In the genomic region with DNA sequence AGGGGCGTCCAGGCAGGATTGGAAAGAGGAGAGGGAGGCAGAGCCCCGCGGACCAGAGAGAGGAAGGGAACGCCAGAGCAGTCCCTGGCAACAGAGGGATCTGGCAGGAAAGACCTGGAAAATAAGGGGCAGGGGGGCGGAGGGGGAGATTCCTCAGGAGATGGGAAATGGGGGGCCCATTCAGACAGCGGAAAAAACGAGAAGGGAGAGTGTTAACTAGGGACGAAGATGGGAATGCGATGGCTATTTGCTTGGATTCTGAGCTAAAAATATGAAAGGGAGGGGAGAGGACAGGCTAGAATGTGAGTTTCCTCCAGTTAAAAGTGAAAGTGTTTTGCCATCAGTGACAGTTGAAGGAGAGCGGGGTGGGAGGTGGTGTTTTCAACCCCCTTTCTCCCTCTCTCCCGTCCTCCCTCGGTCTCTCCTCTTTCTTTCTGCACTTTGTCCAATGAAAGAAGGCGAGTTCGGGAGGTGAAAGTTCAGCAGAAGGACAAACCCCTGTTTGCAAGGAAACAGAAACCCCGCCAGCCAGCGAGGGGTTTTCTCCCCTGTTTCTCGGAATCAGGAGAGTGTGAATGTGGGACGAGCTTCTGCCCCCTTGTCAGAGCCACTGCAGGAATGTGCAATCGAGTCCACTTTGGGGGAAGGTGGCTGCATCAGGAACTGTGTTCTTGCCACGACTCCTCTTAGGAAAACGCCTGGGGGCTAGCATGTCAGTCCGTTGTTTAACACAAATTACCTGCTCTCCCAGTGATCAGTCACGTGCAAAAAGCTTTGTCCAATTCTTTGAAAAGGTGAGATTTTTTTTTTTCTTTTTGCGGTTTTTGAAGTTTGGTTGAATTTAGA, we compare ENCODE assay signal across 8 cellular contexts. TPM values are rescaled to one million over a fixed set of nuclear protein-coding genes. Genes with fewer than 3 reads are reported as not detected.
DNase-seq lines count a peak whose midpoint lies in the region; ATAC-seq and TF ChIP-seq lines count a peak whose summit lies in the region.

No MANE protein-coding gene starts in this region.

- H3K27ac ChIP-seq in CD4-positive, CD25-positive, alpha-beta regulatory T cell (ENCODE audit: insufficient read depth, low read length, poor library complexity, severe bottlenecking): peak overlapping the region; percentile 79

- H3K27me3 ChIP-seq in CD4-positive, CD25-positive, alpha-beta regulatory T cell (ENCODE audit: control insufficient read depth, insufficient read depth, low read length): no peaks in the 10 kb centered on the region

- peak overlapping the region; percentile 91 for H3K4me3 ChIP-seq in CD4-positive, CD25-positive, alpha-beta regulatory T cell (ENCODE audit: low read depth, low read length)

- POLR2A ChIA-PET in WTC11 (lab: Charles Lee): interaction anchor here (1.8 kb wide), 1 partner anchor 453 kb away, joined by 4 read pairs; no protein-coding TSS in a partner anchor

- peak overlapping the region; percentile 78 to 95 (median 92) for H3K4me3 Mint-ChIP-seq in CD4-positive, CD25-positive, alpha-beta regulatory T cell
- H3K4me3 Mint-ChIP-seq in WTC11 (peak overlapping the region; percentile 87), chondrocyte (ENCODE audit: unreplicated experiment) (peak overlapping the region; percentile 81)

- H3K36me3 ChIP-seq in CD4-positive, CD25-positive, alpha-beta regulatory T cell (ENCODE audit: control insufficient read depth, insufficient read depth, low read length): no peaks in the 10 kb centered on the region

- peaks cover 0 to 3% (median 0%) of the 10 kb centered on the region in 7 donors for H3K9me3 Mint-ChIP-seq in CD4-positive, CD25-positive, alpha-beta regulatory T cell
- H3K9me3 Mint-ChIP-seq in WTC11 (peaks cover 3% of the 10 kb centered on the region), chondrocyte (ENCODE audit: low read depth) (peaks cover 5% of the 10 kb centered on the region)

- CTCF ChIA-PET in WTC11 (lab: Charles Lee): interaction anchor here (0.8 to 1.8 kb wide), 3 partner anchors 68 to 187 kb away, joined by 3 to 8 read pairs (median 4); no protein-coding TSS in a partner anchor

- H3K4me1 Mint-ChIP-seq in CD4-positive, CD25-positive, alpha-beta regulatory T cell: peaks cover 21 to 47% (median 26%) of the 10 kb centered on the region in 4 donors
- H3K4me1 Mint-ChIP-seq in WTC11: peaks cover 41% of the 10 kb centered on the region
- H3K4me1 Mint-ChIP-seq in chondrocyte (ENCODE audit: low read depth): peaks cover 48% of the 10 kb centered on the region

- intact Hi-C loops in left colon (cut with DNase I, micrococcal nuclease): loop anchor here in 1 of 2 donors (5.0 to 10.0 kb wide), 4 partner anchors 280 to 867 kb away; no protein-coding TSS in a partner anchor

- H3K9me3 ChIP-seq in CD4-positive, CD25-positive, alpha-beta regulatory T cell (ENCODE audit: control insufficient read depth in 2 of 2, low read length in 2 of 2): no peaks in the 10 kb centered on the region

- peak; percentile 17 to 68 (median 40) for DNase-seq in CD4-positive, CD25-positive, alpha-beta regulatory T cell
- DNase-seq in Kasumi-1 (lab: John Stamatoyannopoulos, UW) (peak; percentile 77 to 87), WTC11 (ENCODE audit: low spot score) (peak; percentile 16), chondrocyte (ENCODE audit: low spot score) (no peak), left colon (peak; percentile 54 to 57), T-helper 9 cell (no peak), NCI-H446 treated with DMSO at 0.1 percent for 48 hours (lab: John Stamatoyannopoulos, UW) (no peak)
- peak; percentile 81 for DNase-seq in stimulated activated CD4-positive, alpha-beta T cell treated with anti-CD3 and anti-CD28 coated beads, Interleukin-15, amount 100 ng/mL, for 24 hours

- H3K27ac Mint-ChIP-seq in CD4-positive, CD25-positive, alpha-beta regulatory T cell: peak overlapping the region; percentile 91 to 99 (median 94)
- H3K27ac Mint-ChIP-seq in WTC11 (peak overlapping the region; percentile 92), chondrocyte (ENCODE audit: unreplicated experiment) (peak overlapping the region; percentile 96)

- peaks cover 17% of the 10 kb centered on the region for H3K27me3 Mint-ChIP-seq in CD4-positive, CD25-positive, alpha-beta regulatory T cell
- H3K27me3 Mint-ChIP-seq in WTC11 (ENCODE audit: low read depth): peaks cover 29% of the 10 kb centered on the region
- no peaks in the 10 kb centered on the region for H3K27me3 Mint-ChIP-seq in chondrocyte (ENCODE audit: low read depth)

- no peaks in the 10 kb centered on the region for H3K36me3 Mint-ChIP-seq in CD4-positive, CD25-positive, alpha-beta regulatory T cell
- H3K36me3 Mint-ChIP-seq in WTC11 (no peaks in the 10 kb centered on the region), chondrocyte (ENCODE audit: low read depth) (peaks cover 6% of the 10 kb centered on the region)

- TF ChIP-seq CTCF in WTC11 (IDR thresholded peaks at IDR 0.05): no peak
- no peak for TF ChIP-seq CTCF in chondrocyte (IDR thresholded peaks at IDR 0.05)

- H3K4me1 ChIP-seq in CD4-positive, CD25-positive, alpha-beta regulatory T cell (ENCODE audit: control insufficient read depth, insufficient read depth, low read length, poor library complexity, severe bottlenecking): peaks cover 51% of the 10 kb centered on the region

- no peak for ATAC-seq in CD4-positive, CD25-positive, alpha-beta regulatory T cell (ENCODE audit: low read depth in 2 of 2)
- ATAC-seq in WTC11: peak; percentile 37
- ATAC-seq in left colon: peak; percentile 17

TF ChIP-seq in WTC11, 78 proteins besides CTCF, POLR2A, EP300 and RAD21:
- TF ChIP-seq, protein P1, sequence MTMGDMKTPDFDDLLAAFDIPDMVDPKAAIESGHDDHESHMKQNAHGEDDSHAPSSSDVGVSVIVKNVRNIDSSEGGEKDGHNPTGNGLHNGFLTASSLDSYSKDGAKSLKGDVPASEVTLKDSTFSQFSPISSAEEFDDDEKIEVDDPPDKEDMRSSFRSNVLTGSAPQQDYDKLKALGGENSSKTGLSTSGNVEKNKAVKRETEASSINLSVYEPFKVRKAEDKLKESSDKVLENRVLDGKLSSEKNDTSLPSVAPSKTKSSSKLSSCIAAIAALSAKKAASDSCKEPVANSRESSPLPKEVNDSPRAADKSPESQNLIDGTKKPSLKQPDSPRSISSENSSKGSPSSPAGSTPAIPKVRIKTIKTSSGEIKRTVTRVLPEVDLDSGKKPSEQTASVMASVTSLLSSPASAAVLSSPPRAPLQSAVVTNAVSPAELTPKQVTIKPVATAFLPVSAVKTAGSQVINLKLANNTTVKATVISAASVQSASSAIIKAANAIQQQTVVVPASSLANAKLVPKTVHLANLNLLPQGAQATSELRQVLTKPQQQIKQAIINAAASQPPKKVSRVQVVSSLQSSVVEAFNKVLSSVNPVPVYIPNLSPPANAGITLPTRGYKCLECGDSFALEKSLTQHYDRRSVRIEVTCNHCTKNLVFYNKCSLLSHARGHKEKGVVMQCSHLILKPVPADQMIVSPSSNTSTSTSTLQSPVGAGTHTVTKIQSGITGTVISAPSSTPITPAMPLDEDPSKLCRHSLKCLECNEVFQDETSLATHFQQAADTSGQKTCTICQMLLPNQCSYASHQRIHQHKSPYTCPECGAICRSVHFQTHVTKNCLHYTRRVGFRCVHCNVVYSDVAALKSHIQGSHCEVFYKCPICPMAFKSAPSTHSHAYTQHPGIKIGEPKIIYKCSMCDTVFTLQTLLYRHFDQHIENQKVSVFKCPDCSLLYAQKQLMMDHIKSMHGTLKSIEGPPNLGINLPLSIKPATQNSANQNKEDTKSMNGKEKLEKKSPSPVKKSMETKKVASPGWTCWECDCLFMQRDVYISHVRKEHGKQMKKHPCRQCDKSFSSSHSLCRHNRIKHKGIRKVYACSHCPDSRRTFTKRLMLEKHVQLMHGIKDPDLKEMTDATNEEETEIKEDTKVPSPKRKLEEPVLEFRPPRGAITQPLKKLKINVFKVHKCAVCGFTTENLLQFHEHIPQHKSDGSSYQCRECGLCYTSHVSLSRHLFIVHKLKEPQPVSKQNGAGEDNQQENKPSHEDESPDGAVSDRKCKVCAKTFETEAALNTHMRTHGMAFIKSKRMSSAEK (CRISPR knock-in tag; IDR thresholded peaks at IDR 0.05; ENCODE audit: borderline replicate concordance): no peak
- TF ChIP-seq ZBTB21 (CRISPR knock-in tag; IDR thresholded peaks at IDR 0.05; ENCODE audit: borderline replicate concordance): no peak
- no peak for TF ChIP-seq JAZF1 (CRISPR knock-in tag; IDR thresholded peaks at IDR 0.05)
- TF ChIP-seq, protein P2, sequence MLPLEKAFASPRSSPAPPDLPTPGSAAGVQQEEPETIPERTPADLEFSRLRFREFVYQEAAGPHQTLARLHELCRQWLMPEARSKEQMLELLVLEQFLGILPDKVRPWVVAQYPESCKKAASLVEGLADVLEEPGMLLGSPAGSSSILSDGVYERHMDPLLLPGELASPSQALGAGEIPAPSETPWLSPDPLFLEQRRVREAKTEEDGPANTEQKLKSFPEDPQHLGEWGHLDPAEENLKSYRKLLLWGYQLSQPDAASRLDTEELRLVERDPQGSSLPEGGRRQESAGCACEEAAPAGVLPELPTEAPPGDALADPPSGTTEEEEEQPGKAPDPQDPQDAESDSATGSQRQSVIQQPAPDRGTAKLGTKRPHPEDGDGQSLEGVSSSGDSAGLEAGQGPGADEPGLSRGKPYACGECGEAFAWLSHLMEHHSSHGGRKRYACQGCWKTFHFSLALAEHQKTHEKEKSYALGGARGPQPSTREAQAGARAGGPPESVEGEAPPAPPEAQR (CRISPR knock-in tag; IDR thresholded peaks at IDR 0.05): no peak
- TF ChIP-seq NR2C2 (CRISPR knock-in tag; IDR thresholded peaks at IDR 0.05): no peak
- TF ChIP-seq, protein P3, sequence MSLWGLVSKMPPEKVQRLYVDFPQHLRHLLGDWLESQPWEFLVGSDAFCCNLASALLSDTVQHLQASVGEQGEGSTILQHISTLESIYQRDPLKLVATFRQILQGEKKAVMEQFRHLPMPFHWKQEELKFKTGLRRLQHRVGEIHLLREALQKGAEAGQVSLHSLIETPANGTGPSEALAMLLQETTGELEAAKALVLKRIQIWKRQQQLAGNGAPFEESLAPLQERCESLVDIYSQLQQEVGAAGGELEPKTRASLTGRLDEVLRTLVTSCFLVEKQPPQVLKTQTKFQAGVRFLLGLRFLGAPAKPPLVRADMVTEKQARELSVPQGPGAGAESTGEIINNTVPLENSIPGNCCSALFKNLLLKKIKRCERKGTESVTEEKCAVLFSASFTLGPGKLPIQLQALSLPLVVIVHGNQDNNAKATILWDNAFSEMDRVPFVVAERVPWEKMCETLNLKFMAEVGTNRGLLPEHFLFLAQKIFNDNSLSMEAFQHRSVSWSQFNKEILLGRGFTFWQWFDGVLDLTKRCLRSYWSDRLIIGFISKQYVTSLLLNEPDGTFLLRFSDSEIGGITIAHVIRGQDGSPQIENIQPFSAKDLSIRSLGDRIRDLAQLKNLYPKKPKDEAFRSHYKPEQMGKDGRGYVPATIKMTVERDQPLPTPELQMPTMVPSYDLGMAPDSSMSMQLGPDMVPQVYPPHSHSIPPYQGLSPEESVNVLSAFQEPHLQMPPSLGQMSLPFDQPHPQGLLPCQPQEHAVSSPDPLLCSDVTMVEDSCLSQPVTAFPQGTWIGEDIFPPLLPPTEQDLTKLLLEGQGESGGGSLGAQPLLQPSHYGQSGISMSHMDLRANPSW (CRISPR knock-in tag; conservative IDR thresholded peaks at IDR 0.05; ENCODE audit: low read depth): no peak

RNA-seq across cellular contexts. Expression of a gene that starts 0.9 kb away (rescaled TPM):
- total RNA-seq in CD4-positive, CD25-positive, alpha-beta regulatory T cell: 599 TPM
- 100 to 1,000 TPM; 301 to 367 (median 345) TPM for polyA plus RNA-seq in CD4-positive, CD25-positive, alpha-beta regulatory T cell
- 24.7 to 25.8 TPM (median 25.2 TPM) in 3 replicates for total RNA-seq in WTC11 (2021)
- total RNA-seq in chondrocyte: 206 to 249 TPM (median 220 TPM) in 3 replicates
- 100 to 1,000 TPM; 131 to 135 TPM for total RNA-seq in left colon

Comparison
In these comparisons a context has a peak if more than half of its experiments do, and no peak if none do; other contexts are left out.
1. ATAC-seq: peak in WTC11 (single experiment) and left colon (single experiment); none in CD4-positive, CD25-positive, alpha-beta regulatory T cell (0 of 2).
2. DNase-seq: peak in CD4-positive, CD25-positive, alpha-beta regulatory T cell (3 of 3), Kasumi-1 (2 of 2), WTC11 (single experiment), left colon (2 of 2) and stimulated activated CD4-positive, alpha-beta T cell treated with anti-CD3 and anti-CD28 coated beads, Interleukin-15, amount 100 ng/mL, for 24 hours (single experiment); none in chondrocyte (single experiment), T-helper 9 cell (single experiment) and NCI-H446 treated with DMSO at 0.1 percent for 48 hours (single experiment).
3. Peak in every context shown above with its lines, with median percentiles within 50 percentile points of each other: H3K27ac Mint-ChIP-seq and H3K4me3 Mint-ChIP-seq.